24 cellular contexts compared by ENCODE assay signal in genomic region chr17:37389160-37389559, GRCh38. TPM values are rescaled to one million over a fixed set of nuclear protein-coding genes. Genes with fewer than 3 reads are reported as not detected.
A peak's percentile ranks its signal among the peaks of the same experiment; 100 is the strongest.
DNase-seq lines count a peak whose midpoint lies in the region; ATAC-seq and TF ChIP-seq lines count a peak whose summit lies in the region.
"Had no signal": no experiment of that assay in that cellular context is flagged by ENCODE, and none has a peak within 500 bp of the region (broad histone marks: within the 10 kb centered on the region; RNA-seq: fewer than 3 reads in every experiment).

No MANE protein-coding gene starts in this region.

- H3K27me3 ChIP-seq in left lung, result no peaks in the 10 kb centered on the region
- H3K27me3 ChIP-seq in effector memory CD4-positive, alpha-beta T cell (replicated peaks; ENCODE audit: control insufficient read depth, insufficient read depth, low read length, poor library complexity, severe bottlenecking), result no peaks in the 10 kb centered on the region
- no peaks in the 10 kb centered on the region for H3K27me3 ChIP-seq in breast epithelium
- H3K27me3 ChIP-seq: BE2C had no signal

- H3K9me3 Mint-ChIP-seq in stimulated activated memory B cell treated with anti-CD40 and anti-IgM and Interleukin-4, amounts not matched to agents 10 μg/mL and 1 μg/mL and 100 μg/mL, for 72 hours, result no peaks in the 10 kb centered on the region
- H3K9me3 Mint-ChIP-seq in mesothelial cell of epicardium, result no peaks in the 10 kb centered on the region
- H3K9me3 Mint-ChIP-seq: CD4-positive, CD25-positive, alpha-beta regulatory T cell; CD8-positive, alpha-beta memory T cell; HFFc6 had no signal

- no peak for TF ChIP-seq POLR2A in breast epithelium (IDR thresholded peaks at IDR 0.05)

- peak overlapping the region; percentile 30 for H3K27ac Mint-ChIP-seq in stimulated activated memory B cell treated with anti-CD40 and anti-IgM and Interleukin-4, amounts not matched to agents 10 μg/mL and 1 μg/mL and 100 μg/mL, for 72 hours
- no peak overlapping the region for H3K27ac Mint-ChIP-seq in mesothelial cell of epicardium

- ATAC-seq in left lung, result peak; percentile 54
- ATAC-seq in stimulated activated memory B cell treated with anti-CD40 and anti-IgM and Interleukin-4, amounts not matched to agents 10 μg/mL and 1 μg/mL and 100 μg/mL, for 72 hours, result no peak
- ATAC-seq: HCT116 had no signal

- no peaks in the 10 kb centered on the region for H3K27me3 Mint-ChIP-seq in stimulated activated memory B cell treated with anti-CD40 and anti-IgM and Interleukin-4, amounts not matched to agents 10 μg/mL and 1 μg/mL and 100 μg/mL, for 72 hours
- H3K27me3 Mint-ChIP-seq in mesothelial cell of epicardium (ENCODE audit: low read depth), result no peaks in the 10 kb centered on the region
- H3K27me3 Mint-ChIP-seq: CD8-positive, alpha-beta memory T cell had no signal

- TF ChIP-seq CTCF in left lung (IDR thresholded peaks at IDR 0.05), result no peak
- TF ChIP-seq CTCF in breast epithelium (IDR thresholded peaks at IDR 0.05), result no peak
- no peak for TF ChIP-seq CTCF in mesothelial cell of epicardium (IDR thresholded peaks at IDR 0.05; ENCODE audit: unreplicated experiment)

- DNase-seq in DMS79 treated with DMSO at 0.1 percent for 48 hours (lab: John Stamatoyannopoulos, UW), result peak; percentile 60
- DNase-seq in NCI-H526 treated with DMSO at 0.1 percent for 48 hours (lab: John Stamatoyannopoulos, UW), result peak; percentile 50
- no peak for DNase-seq in left lung
- no peak for DNase-seq in effector memory CD4-positive, alpha-beta T cell
- DNase-seq in breast epithelium (ENCODE audit: low spot score in 2 of 2), result no peak
- no peak for DNase-seq in mesothelial cell of epicardium (ENCODE audit: low spot score in 2 of 2, unreplicated experiment in 2 of 2)
- DNase-seq: ACHN; BE2C; C1 segment of cervical spinal cord; CD4-positive, CD25-positive, alpha-beta regulatory T cell; CD8-positive, alpha-beta memory T cell; COR-L47; DMS 273 treated with DMSO at 0.1 percent for 48 hours; DMS53; GDM1; GOT3; H7; HFFc6; IMR-90 had no signal

- H3K36me3 ChIP-seq in left lung (no peaks in the 10 kb centered on the region), breast epithelium (no peaks in the 10 kb centered on the region)
- H3K36me3 ChIP-seq in effector memory CD4-positive, alpha-beta T cell (ENCODE audit: control insufficient read depth, insufficient read depth, low read length), result no peaks in the 10 kb centered on the region
- H3K36me3 ChIP-seq: BE2C had no signal

- H3K4me1 Mint-ChIP-seq in stimulated activated memory B cell treated with anti-CD40 and anti-IgM and Interleukin-4, amounts not matched to agents 10 μg/mL and 1 μg/mL and 100 μg/mL, for 72 hours, result peaks cover 13% of the 10 kb centered on the region
- peaks cover 16% of the 10 kb centered on the region for H3K4me1 Mint-ChIP-seq in mesothelial cell of epicardium

- H3K4me3 ChIP-seq in left lung (no peak overlapping the region), breast epithelium (no peak overlapping the region)
- no peak overlapping the region for H3K4me3 ChIP-seq in effector memory CD4-positive, alpha-beta T cell (ENCODE audit: insufficient read depth, low read depth, low read length, poor library complexity, severe bottlenecking)

- H3K4me1 ChIP-seq in left lung (no peaks in the 10 kb centered on the region), breast epithelium (no peaks in the 10 kb centered on the region)
- H3K4me1 ChIP-seq in effector memory CD4-positive, alpha-beta T cell (ENCODE audit: control insufficient read depth, insufficient read depth, low read length, poor library complexity, severe bottlenecking), result no peaks in the 10 kb centered on the region

- no peak overlapping the region for H3K4me3 Mint-ChIP-seq in stimulated activated memory B cell treated with anti-CD40 and anti-IgM and Interleukin-4, amounts not matched to agents 10 μg/mL and 1 μg/mL and 100 μg/mL, for 72 hours
- H3K4me3 Mint-ChIP-seq in mesothelial cell of epicardium, result no peak overlapping the region
- H3K4me3 Mint-ChIP-seq: CD4-positive, CD25-positive, alpha-beta regulatory T cell; CD8-positive, alpha-beta memory T cell; HFFc6 had no signal

- no peaks in the 10 kb centered on the region for H3K36me3 Mint-ChIP-seq in stimulated activated memory B cell treated with anti-CD40 and anti-IgM and Interleukin-4, amounts not matched to agents 10 μg/mL and 1 μg/mL and 100 μg/mL, for 72 hours
- no peaks in the 10 kb centered on the region for H3K36me3 Mint-ChIP-seq in mesothelial cell of epicardium
- H3K36me3 Mint-ChIP-seq: CD8-positive, alpha-beta memory T cell had no signal

- H3K9me3 ChIP-seq in left lung (no peaks in the 10 kb centered on the region), breast epithelium (no peaks in the 10 kb centered on the region)
- H3K9me3 ChIP-seq in effector memory CD4-positive, alpha-beta T cell (ENCODE audit: control insufficient read depth, low read length), result no peaks in the 10 kb centered on the region
- H3K9me3 ChIP-seq: BE2C had no signal

- H3K27ac ChIP-seq in left lung, result no peak overlapping the region
- H3K27ac ChIP-seq in effector memory CD4-positive, alpha-beta T cell (ENCODE audit: insufficient read depth, low read length, poor library complexity, severe bottlenecking), result no peak overlapping the region
- H3K27ac ChIP-seq in breast epithelium, result peak overlapping the region in 1 of 2 donors; percentile 52
- H3K27ac ChIP-seq: HL-60 had no signal

- intact Hi-C loops in left lung (cut with DNase I) (no loop called here), breast epithelium (cut with DNase I; ENCODE audit: low total_unique reads) (no loop called here)

RNA-seq across cellular contexts. Expression of gene C17orf78, which starts 13.4 kb away (rescaled TPM):
- not detected for total RNA-seq in left lung
- total RNA-seq in breast epithelium, result not detected
- not detected in 3 replicates for total RNA-seq in mesothelial cell of epicardium
- total RNA-seq: CD4-positive, CD25-positive, alpha-beta regulatory T cell; CD8-positive, alpha-beta memory T cell; Daoy; H7; HFFc6; HT1080; IMR-90 had no signal

RNA-seq across cellular contexts. Expression of gene ACACA, which starts 17.5 kb away (rescaled TPM):
- 100 to 1,000 TPM; 122 to 128 TPM for total RNA-seq in left lung
- total RNA-seq in breast epithelium, result 10 to 100 TPM; 32.8 to 46.5 (median 36.1) TPM
- 124 to 132 TPM (median 127 TPM) in 3 replicates for total RNA-seq in mesothelial cell of epicardium

RNA-seq across cellular contexts. Expression of gene TADA2A, which starts 17.5 kb away (rescaled TPM):
- total RNA-seq in left lung (10 to 100 TPM; 16.3 to 17.9 TPM), breast epithelium (10 to 100 TPM; 14.7 to 36.1 (median 26.3) TPM), mesothelial cell of epicardium (25.2 to 28.9 TPM (median 26.8 TPM) in 3 replicates)

Comparison
In these comparisons a context has a peak if more than half of its experiments do, and no peak if none do; other contexts are left out.
1. DNase-seq: peak in DMS79 treated with DMSO at 0.1 percent for 48 hours (single experiment) and NCI-H526 treated with DMSO at 0.1 percent for 48 hours (single experiment); none in left lung (0 of 2), effector memory CD4-positive, alpha-beta T cell (0 of 3), breast epithelium (0 of 2) and mesothelial cell of epicardium (0 of 2).